ENCODE assay signal across 6 cellular contexts in genomic region chr10:167383-167782, GRCh38.
"Had no signal": no experiment of that assay in that cellular context is flagged by ENCODE, and none has a peak within 500 bp of the region (broad histone marks: within the 10 kb centered on the region; RNA-seq: fewer than 3 reads in every experiment).

No MANE protein-coding gene starts in this region.

- ATAC-seq: K562 had no signal

- H3K4me3 ChIP-seq: K562 had no signal

- H3K27ac ChIP-seq: HL-60 had no signal

- FAIRE-seq: HTR-8/SVneo, K562 had no signal

- DNase-seq: IMR-90, KBM-7, KG1 had no signal
